24 cellular contexts compared by ENCODE assay signal in genomic region chr9:125761685-125762084, GRCh38. TPM values are rescaled to one million over a fixed set of nuclear protein-coding genes. Genes with fewer than 3 reads are reported as not detected.
DNase-seq lines count a peak whose midpoint lies in the region; ATAC-seq and TF ChIP-seq lines count a peak whose summit lies in the region.
"Had no signal": no experiment of that assay in that cellular context is flagged by ENCODE, and none has a peak within 500 bp of the region (broad histone marks: within the 10 kb centered on the region; RNA-seq: fewer than 3 reads in every experiment).

No MANE protein-coding gene starts in this region.

- H3K36me3 Mint-ChIP-seq in effector memory CD8-positive, alpha-beta T cell (ENCODE audit: insufficient read depth), result no peaks in the 10 kb centered on the region
- H3K36me3 Mint-ChIP-seq: activated CD8-positive, alpha-beta memory T cell treated with anti-CD3 and anti-CD28 coated beads, Interleukin-2, amount 10 ng/mL, durations not matched to agents 7 days and 5 days had no signal

- H3K9me3 Mint-ChIP-seq in effector memory CD8-positive, alpha-beta T cell, result no peaks in the 10 kb centered on the region
- H3K9me3 Mint-ChIP-seq: activated naive CD4-positive, alpha-beta T cell treated with anti-CD3 and anti-CD28 coated beads for 36 hours; activated T-cell treated with anti-CD3 and anti-CD28 coated beads, Interleukin-2, amount 50 U/mL, for 72 hours; endodermal cell; HFFc6 had no signal

- H3K27ac ChIP-seq in SK-N-SH (ENCODE audit: low read depth in 2 of 2, low read length in 1 of 2), result peak overlapping the region; percentile 28 to 53; a peak in 2 of 4 replicates
- H3K27ac ChIP-seq in HEK293 (ENCODE audit: extremely low read depth, low read depth, low read length), result no peak overlapping the region
- peak overlapping the region; percentile 98 for H3K27ac ChIP-seq in neural cell (ENCODE audit: low read length)
- H3K27ac ChIP-seq: C4-2B, colonic mucosa, esophagus squamous epithelium, gastrocnemius medialis, prostate gland, transverse colon, WERI-Rb-1 had no signal

- DNase-seq in SK-N-SH, result no peak
- DNase-seq in NCI-H82 treated with DMSO at 0.1 percent for 48 hours (lab: John Stamatoyannopoulos, UW; ENCODE audit: unreplicated experiment), result peak; percentile 12
- no peak for DNase-seq in effector memory CD8-positive, alpha-beta T cell
- DNase-seq: activated CD4-positive, alpha-beta T cell treated with anti-CD3 and anti-CD28 coated beads, Interleukin-2, amount 50 U/mL, for 1 hour; activated CD8-positive, alpha-beta memory T cell treated with anti-CD3 and anti-CD28 coated beads, Interleukin-2, amount 10 ng/mL, durations not matched to agents 7 days and 5 days; activated naive CD4-positive, alpha-beta T cell treated with anti-CD3 and anti-CD28 coated beads for 36 hours; activated T-cell treated with anti-CD3 and anti-CD28 coated beads, Interleukin-2, amount 50 U/mL, for 72 hours; colonic mucosa; endodermal cell; esophagus squamous epithelium; gastrocnemius medialis; HFFc6; mammary epithelial cell; NCI-H2081 treated with DMSO at 0.1 percent for 48 hours; transverse colon; WERI-Rb-1 had no signal

- TF ChIP-seq CTCF in SK-N-SH (IDR thresholded peaks at IDR 0.05), result no peak
- no peak for TF ChIP-seq CTCF in HEK293 (tag by site-specific recombination; IDR thresholded peaks at IDR 0.05)
- TF ChIP-seq CTCF in neural cell (IDR thresholded peaks at IDR 0.05; ENCODE audit: poor library complexity, severe bottlenecking), result no peak

- CTCF ChIA-PET in SK-N-SH (lab: Yijun Ruan, JAX), result interaction anchor here (1.5 kb wide), 1 partner anchor 354 kb away, joined by 6 read pairs; no protein-coding TSS in a partner anchor
- CTCF ChIA-PET in HEK293 (lab: Yijun Ruan, JAX), result interaction anchor here (0.6 kb wide), 1 partner anchor 80 kb away, joined by 3 read pairs; no protein-coding TSS in a partner anchor

- peaks cover 0 to 6% of the 10 kb centered on the region in 2 donors for H3K4me1 Mint-ChIP-seq in effector memory CD8-positive, alpha-beta T cell (ENCODE audit: low read depth in 2 of 2)

- TF ChIP-seq EP300 in SK-N-SH (IDR thresholded peaks at IDR 0.05; ENCODE audit: borderline replicate concordance in 1 of 2, low read depth in 1 of 2, low read length in 1 of 2), result no peak
- no peak for TF ChIP-seq EP300 in neural cell (conservative IDR thresholded peaks at IDR 0.05; ENCODE audit: poor library complexity, severe bottlenecking)

- H3K4me2 ChIP-seq in SK-N-SH, result peak overlapping the region; percentile 56; the same call in 1 of the 2 replicates
- peak overlapping the region; percentile 76 for H3K4me2 ChIP-seq in neural cell (ENCODE audit: low read length)

- H3K9me2 ChIP-seq in SK-N-SH (no peaks in the 10 kb centered on the region), neural cell (ENCODE audit: insufficient read depth, low read length) (no peaks in the 10 kb centered on the region)

- no peak overlapping the region for H3K4me3 Mint-ChIP-seq in effector memory CD8-positive, alpha-beta T cell
- H3K4me3 Mint-ChIP-seq: activated CD8-positive, alpha-beta memory T cell treated with anti-CD3 and anti-CD28 coated beads, Interleukin-2, amount 10 ng/mL, durations not matched to agents 7 days and 5 days; activated naive CD4-positive, alpha-beta T cell treated with anti-CD3 and anti-CD28 coated beads for 36 hours; activated T-cell treated with anti-CD3 and anti-CD28 coated beads, Interleukin-2, amount 50 U/mL, for 72 hours; endodermal cell; HFFc6 had no signal

- H3K4me1 ChIP-seq in SK-N-SH (ENCODE audit: control insufficient read depth in 1 of 2, insufficient read depth in 2 of 2, low read depth in 1 of 2, low read length in 1 of 2) (peaks cover 33 to 60% of the 10 kb centered on the region in 2 experiments; a peak in 3 of 4 replicates), HEK293 (ENCODE audit: control insufficient read depth, insufficient read depth, low read length) (peaks cover 30% of the 10 kb centered on the region)
- H3K4me1 ChIP-seq: colonic mucosa, gastrocnemius medialis had no signal

- H3K27ac Mint-ChIP-seq in effector memory CD8-positive, alpha-beta T cell, result no peak overlapping the region
- H3K27ac Mint-ChIP-seq: activated CD8-positive, alpha-beta memory T cell treated with anti-CD3 and anti-CD28 coated beads, Interleukin-2, amount 10 ng/mL, durations not matched to agents 7 days and 5 days; activated naive CD4-positive, alpha-beta T cell treated with anti-CD3 and anti-CD28 coated beads for 36 hours; activated T-cell treated with anti-CD3 and anti-CD28 coated beads, Interleukin-2, amount 50 U/mL, for 72 hours; endodermal cell; HFFc6 had no signal

- H3F3A ChIP-seq in SK-N-SH (replicated peaks; ENCODE audit: insufficient read depth) (peaks cover 14% of the 10 kb centered on the region), neural cell (ENCODE audit: insufficient read depth, low read length, poor library complexity, severe bottlenecking) (no peaks in the 10 kb centered on the region)

- no peak for ATAC-seq in SK-N-SH treated with all-trans-retinoic acid at 6 μM for 48 hours
- no peak for ATAC-seq in GM18861 (IDR thresholded peaks at IDR 0.05; ENCODE audit: unreplicated experiment)
- no peak for ATAC-seq in HG03378 (IDR thresholded peaks at IDR 0.05; ENCODE audit: unreplicated experiment)
- no peak for ATAC-seq in effector memory CD8-positive, alpha-beta T cell (replicated peaks)
- ATAC-seq: activated CD8-positive, alpha-beta memory T cell treated with anti-CD3 and anti-CD28 coated beads, Interleukin-2, amount 10 ng/mL, durations not matched to agents 7 days and 5 days; activated T-cell treated with anti-CD3 and anti-CD28 coated beads, Interleukin-2, amount 50 U/mL, for 72 hours; gastrocnemius medialis; K562 had no signal

- POLR2A ChIA-PET in SK-N-SH (lab: Yijun Ruan, JAX) (no interaction called here), HEK293 (lab: Yijun Ruan, JAX) (no interaction called here)

- H3K36me3 ChIP-seq in SK-N-SH (replicated peaks in 1 of 2; ENCODE audit: control insufficient read depth in 1 of 2, insufficient read depth in 2 of 2, low read length in 1 of 2) (peaks cover 18 to 23% of the 10 kb centered on the region in 2 experiments), HEK293 (ENCODE audit: control insufficient read depth in 2 of 2, insufficient read depth in 1 of 2, low read length in 2 of 2) (peaks cover under 1 to 3% of the 10 kb centered on the region in 2 experiments; a peak in 2 of 3 replicates), neural cell (ENCODE audit: insufficient read depth, low read length) (no peaks in the 10 kb centered on the region)
- H3K36me3 ChIP-seq: colonic mucosa, esophagus squamous epithelium, gastrocnemius medialis, prostate gland, transverse colon, WERI-Rb-1 had no signal

- H2AFZ ChIP-seq in SK-N-SH (ENCODE audit: low read depth) (no peak overlapping the region), neural cell (ENCODE audit: low read depth, low read length) (no peak overlapping the region)

- H3K79me2 ChIP-seq in SK-N-SH (ENCODE audit: insufficient read depth), result peaks cover 100% of the 10 kb centered on the region
- H3K79me2 ChIP-seq in neural cell (replicated peaks; ENCODE audit: insufficient read depth, low read length), result peaks cover 100% of the 10 kb centered on the region

- H4K20me1 ChIP-seq in SK-N-SH (ENCODE audit: insufficient read depth) (peaks cover 85% of the 10 kb centered on the region), neural cell (ENCODE audit: insufficient read depth) (peaks cover 2% of the 10 kb centered on the region)

- H3K27me3 ChIP-seq in SK-N-SH (ENCODE audit: insufficient read depth), result no peaks in the 10 kb centered on the region
- H3K27me3 ChIP-seq in neural cell (ENCODE audit: insufficient read depth, low read depth, low read length), result no peaks in the 10 kb centered on the region
- H3K27me3 ChIP-seq: colonic mucosa, esophagus squamous epithelium, gastrocnemius medialis, transverse colon had no signal

- no peak overlapping the region for H3K4me3 ChIP-seq in SK-N-SH (ENCODE audit: low read depth in 2 of 2, low read length in 1 of 2)
- no peak overlapping the region for H3K4me3 ChIP-seq in HEK293 (ENCODE audit: low read depth, low read length)
- peak overlapping the region; percentile 89 for H3K4me3 ChIP-seq in neural cell (ENCODE audit: low read length)
- H3K4me3 ChIP-seq: colonic mucosa, esophagus squamous epithelium, gastrocnemius medialis, K562, prostate gland, transverse colon had no signal

- H3K9ac ChIP-seq in SK-N-SH (no peak overlapping the region), neural cell (ENCODE audit: low read length) (peak overlapping the region; percentile 56)

- no peaks in the 10 kb centered on the region for H3K9me3 ChIP-seq in SK-N-SH
- H3K9me3 ChIP-seq in HEK293 (ENCODE audit: control insufficient read depth, insufficient read depth, low read depth, low read length), result no peaks in the 10 kb centered on the region
- no peaks in the 10 kb centered on the region for H3K9me3 ChIP-seq in neural cell (ENCODE audit: low read length)
- H3K9me3 ChIP-seq: colonic mucosa, esophagus squamous epithelium, gastrocnemius medialis, prostate gland, transverse colon had no signal

- TF ChIP-seq RAD21 in SK-N-SH (IDR thresholded peaks at IDR 0.05; ENCODE audit: low read length) (no peak), neural cell (conservative IDR thresholded peaks at IDR 0.05) (no peak)

- no peaks in the 10 kb centered on the region for H3K27me3 Mint-ChIP-seq in effector memory CD8-positive, alpha-beta T cell
- H3K27me3 Mint-ChIP-seq: activated CD8-positive, alpha-beta memory T cell treated with anti-CD3 and anti-CD28 coated beads, Interleukin-2, amount 10 ng/mL, durations not matched to agents 7 days and 5 days had no signal

- 40% methylated on average over 1 of the region's 1 CpG for WGBS in SK-N-SH (ENCODE audit: low lambda C conversion rate)

TF ChIP-seq in SK-N-SH, 30 proteins besides CTCF, POLR2A, EP300 and RAD21 (continues in another document):
- 0 out of 2 replicates have a peak, but pooled peaks have one; percentile 17 for TF ChIP-seq MEF2A (IDR thresholded peaks at IDR 0.05; ENCODE audit: borderline replicate concordance, low read depth)

TF ChIP-seq in SK-N-SH treated with all-trans-retinoic acid at 6 μM for 48 hours, 23 proteins besides CTCF, POLR2A, EP300 and RAD21 (continues in another document):
- no peak for TF ChIP-seq ZC3H10 (CRISPR knock-in tag; IDR thresholded peaks at IDR 0.05)
- no peak for TF ChIP-seq ESRRG (CRISPR knock-in tag; IDR thresholded peaks at IDR 0.05)

TF ChIP-seq in neural cell, 6 proteins besides CTCF, POLR2A, EP300 and RAD21 (continues in another document):
- no peak for TF ChIP-seq POLR2AphosphoS5 (IDR thresholded peaks at IDR 0.05)

RNA-seq across cellular contexts. Expression of gene PBX3, which starts 14.5 kb away (rescaled TPM):
- polyA plus RNA-seq in SK-N-SH (2012; rRNA removed), result 73.0 and 87.0 TPM in 2 replicates
- polyA plus RNA-seq in SK-N-SH (2012; cell fraction: cytosol; rRNA removed), result 89.5 and 93.2 TPM in 2 replicates
- polyA plus RNA-seq in SK-N-SH (2012; cell fraction: nucleus; rRNA removed), result 84.3 and 152 TPM in 2 replicates
- polyA plus RNA-seq in neural cell, result 398 and 402 TPM in 2 replicates
- polyA minus RNA-seq in neural cell, result 607 and 710 TPM in 2 replicates

RNA-seq across cellular contexts. Expression of gene MAPKAP1, which starts 54.7 kb away (rescaled TPM):
- polyA plus RNA-seq in SK-N-SH (2012; rRNA removed), result 97.9 and 117 TPM in 2 replicates
- 102 and 103 TPM in 2 replicates for polyA plus RNA-seq in SK-N-SH (2012; cell fraction: cytosol; rRNA removed)
- 81.1 and 148 TPM in 2 replicates for polyA plus RNA-seq in SK-N-SH (2012; cell fraction: nucleus; rRNA removed)
- 57.5 and 70.4 TPM in 2 replicates for polyA plus RNA-seq in neural cell
- 75.7 and 80.6 TPM in 2 replicates for polyA minus RNA-seq in neural cell
